Comparison of ENCODE assay signal across 14 cellular contexts in genomic region chr5:119036101-119036762, GRCh38. TPM values are rescaled to one million over a fixed set of nuclear protein-coding genes. Genes with fewer than 3 reads are reported as not detected.
DNase-seq lines count a peak whose midpoint lies in the region; ATAC-seq, FAIRE-seq and TF ChIP-seq lines count a peak whose summit lies in the region.
"Had no signal": no experiment of that assay in that cellular context is flagged by ENCODE, and none has a peak within 500 bp of the region (broad histone marks: within the 10 kb centered on the region; RNA-seq: fewer than 3 reads in every experiment).

No MANE protein-coding gene starts in this region.

- FAIRE-seq in pancreas (lab: Jason Lieb, UNC) = no peak

- H2BK15ac ChIP-seq in neuronal stem cell (ENCODE audit: low read length) = no peak overlapping the region

- H3K27ac ChIP-seq in pancreas (peak overlapping the region in 3 of 4 donors; percentile 54 to 78 (median 77)), neuronal stem cell (replicated peaks; ENCODE audit: low read length) (no peak overlapping the region)
- H3K27ac ChIP-seq: spleen had no signal

- H4K8ac ChIP-seq in neuronal stem cell (ENCODE audit: low read depth, low read length) = no peak overlapping the region

- H2BK5ac ChIP-seq in neuronal stem cell (ENCODE audit: low read length) = no peak overlapping the region

- no peak overlapping the region for H2BK12ac ChIP-seq in neuronal stem cell (ENCODE audit: low read length)

- H3K9ac ChIP-seq in neuronal stem cell (ENCODE audit: low read depth, low read length, poor library complexity) = no peak overlapping the region

- H2BK120ac ChIP-seq in neuronal stem cell (ENCODE audit: low read depth, low read length) = no peak overlapping the region

- no peak overlapping the region for H2AFZ ChIP-seq in neuronal stem cell (ENCODE audit: low read length)

- H3K23ac ChIP-seq in neuronal stem cell (ENCODE audit: low read depth, low read length, poor library complexity) = no peak overlapping the region

- no peaks in the 10 kb centered on the region for H3K36me3 ChIP-seq in pancreas
- H3K36me3 ChIP-seq in neuronal stem cell (replicated peaks in 1 of 2; ENCODE audit: control insufficient read depth in 2 of 2, insufficient read depth in 2 of 2, low read length in 2 of 2) = no peaks in the 10 kb centered on the region
- H3K36me3 ChIP-seq: spleen had no signal

- H3K4ac ChIP-seq in neuronal stem cell (ENCODE audit: low read length) = no peak overlapping the region

- H2AK5ac ChIP-seq in neuronal stem cell (ENCODE audit: low read depth, low read length) = no peak overlapping the region

- 88 to 89% methylated on average over 8 of the region's 8 CpGs for WGBS in pancreas, 2 donors
- no CpG with 5 or more reads among the region's 8 CpGs for WGBS in neuronal stem cell (ENCODE audit: extremely low coverage in 2 of 2, insufficient read length in 2 of 2, insufficient replicate concordance in 1 of 2), 2 donors

- H3K27me3 ChIP-seq in pancreas = no peaks in the 10 kb centered on the region
- H3K27me3 ChIP-seq in neuronal stem cell (ENCODE audit: control insufficient read depth in 3 of 3, insufficient read depth in 3 of 3, low read depth in 1 of 3, low read length in 3 of 3) = no peaks in the 10 kb centered on the region
- H3K27me3 ChIP-seq: spleen had no signal

- intact Hi-C loops in pancreas (cut with DNase I) = no loop called here

- no peak overlapping the region for H3K18ac ChIP-seq in neuronal stem cell (ENCODE audit: low read length)

- H3K14ac ChIP-seq in neuronal stem cell (ENCODE audit: low read length) = no peak overlapping the region

- ATAC-seq in pancreas = peak in 1 of 4 donors; percentile 34
- no peak for ATAC-seq in HG02642 (IDR thresholded peaks at IDR 0.05; ENCODE audit: poor library complexity, unreplicated experiment)
- ATAC-seq: stimulated activated naive B cell treated with anti-CD40 and anti-IgM and Interleukin-4, amounts not matched to agents 10 μg/mL and 1 μg/mL and 100 μg/mL, for 72 hours had no signal

- no peak overlapping the region for H3K4me2 ChIP-seq in neuronal stem cell (ENCODE audit: insufficient read depth, low read length, poor library complexity, severe bottlenecking)

- no peaks in the 10 kb centered on the region for H3K79me1 ChIP-seq in neuronal stem cell (ENCODE audit: low read depth, low read length)

- DNase-seq in DMS53 (lab: John Stamatoyannopoulos, UW) (peak; percentile 43), LoVo (ENCODE audit: low spot score) (peak; percentile 57), cardiac fibroblast (ENCODE audit: low read depth in 2 of 2) (peak; percentile 39 to 81), pancreas (no peak), COR-L47 (lab: John Stamatoyannopoulos, UW) (no peak), neuronal stem cell (ENCODE audit: low spot score) (no peak), nucleus accumbens (lab: John Stamatoyannopoulos, UW) (no peak)
- DNase-seq: activated CD4-positive, alpha-beta T cell treated with anti-CD3 and anti-CD28 coated beads for 1 hour; H7; NCI-H2081 treated with DMSO at 0.1 percent for 48 hours; Right ventricle myocardium superior; spleen; stimulated activated naive B cell treated with anti-CD40 and anti-IgM and Interleukin-4, amounts not matched to agents 10 μg/mL and 1 μg/mL and 100 μg/mL, for 72 hours had no signal

- H3K4me3 ChIP-seq in cardiac fibroblast (replicated peaks in 1 of 2; ENCODE audit: low read depth in 2 of 2, low read length in 2 of 2) (no peak overlapping the region), pancreas (no peak overlapping the region), neuronal stem cell (ENCODE audit: low read length in 2 of 2) (no peak overlapping the region)
- H3K4me3 ChIP-seq: spleen had no signal

- no peak overlapping the region for H4K91ac ChIP-seq in neuronal stem cell (ENCODE audit: low read depth, low read length, poor library complexity)

- no peaks in the 10 kb centered on the region for H3K9me3 ChIP-seq in pancreas
- no peaks in the 10 kb centered on the region for H3K9me3 ChIP-seq in neuronal stem cell (replicated peaks in 1 of 2; ENCODE audit: control insufficient read depth in 2 of 2, insufficient read depth in 1 of 2, low read depth in 1 of 2, low read length in 2 of 2)
- H3K9me3 ChIP-seq: spleen had no signal

- TF ChIP-seq CTCF in cardiac fibroblast (IDR thresholded peaks at IDR 0.05; ENCODE audit: low read depth, low read length) (no peak), pancreas (IDR thresholded peaks at IDR 0.05) (no peak)

- H3K4me1 ChIP-seq in pancreas (peaks cover 10 to 16% (median 14%) of the 10 kb centered on the region in 3 donors), neuronal stem cell (ENCODE audit: control insufficient read depth in 2 of 2, insufficient read depth in 1 of 2, low read depth in 1 of 2, low read length in 2 of 2) (no peaks in the 10 kb centered on the region)

RNA-seq across cellular contexts. Expression of gene DMXL1, which starts 34.7 kb away (rescaled TPM):
- 10 to 100 TPM; 18.0 to 30.5 (median 24.8) TPM for total RNA-seq in pancreas
- 10 to 100 TPM in 1 of 2 donors, 1 to 10 TPM in 1; 9.9 to 14.7 TPM for polyA plus RNA-seq in pancreas
- 7.9 TPM for polyA plus RNA-seq in neuronal stem cell (2013, experiment 1 of 2)
- 8.6 TPM for polyA plus RNA-seq in neuronal stem cell (2013, experiment 2 of 2)

RNA-seq across cellular contexts. Expression of gene DTWD2, which starts 47.9 kb away (rescaled TPM):
- 1 to 10 TPM; 4.1 to 6.9 (median 4.7) TPM for total RNA-seq in pancreas
- 1 to 10 TPM; 1.8 to 1.9 TPM for polyA plus RNA-seq in pancreas
- 2.7 TPM for polyA plus RNA-seq in neuronal stem cell (2013, experiment 1 of 2)
- polyA plus RNA-seq in neuronal stem cell (2013, experiment 2 of 2) = 2.6 TPM

Comparison
In these comparisons a context has a peak if more than half of its experiments do, and no peak if none do; other contexts are left out.
1. DNase-seq: peak in DMS53 (single experiment), LoVo (single experiment) and cardiac fibroblast (2 of 2); none in pancreas (0 of 6), COR-L47 (single experiment), neuronal stem cell (single experiment) and nucleus accumbens (0 of 56).